Comparison of ENCODE assay signal across 8 cellular contexts in the genomic region with DNA sequence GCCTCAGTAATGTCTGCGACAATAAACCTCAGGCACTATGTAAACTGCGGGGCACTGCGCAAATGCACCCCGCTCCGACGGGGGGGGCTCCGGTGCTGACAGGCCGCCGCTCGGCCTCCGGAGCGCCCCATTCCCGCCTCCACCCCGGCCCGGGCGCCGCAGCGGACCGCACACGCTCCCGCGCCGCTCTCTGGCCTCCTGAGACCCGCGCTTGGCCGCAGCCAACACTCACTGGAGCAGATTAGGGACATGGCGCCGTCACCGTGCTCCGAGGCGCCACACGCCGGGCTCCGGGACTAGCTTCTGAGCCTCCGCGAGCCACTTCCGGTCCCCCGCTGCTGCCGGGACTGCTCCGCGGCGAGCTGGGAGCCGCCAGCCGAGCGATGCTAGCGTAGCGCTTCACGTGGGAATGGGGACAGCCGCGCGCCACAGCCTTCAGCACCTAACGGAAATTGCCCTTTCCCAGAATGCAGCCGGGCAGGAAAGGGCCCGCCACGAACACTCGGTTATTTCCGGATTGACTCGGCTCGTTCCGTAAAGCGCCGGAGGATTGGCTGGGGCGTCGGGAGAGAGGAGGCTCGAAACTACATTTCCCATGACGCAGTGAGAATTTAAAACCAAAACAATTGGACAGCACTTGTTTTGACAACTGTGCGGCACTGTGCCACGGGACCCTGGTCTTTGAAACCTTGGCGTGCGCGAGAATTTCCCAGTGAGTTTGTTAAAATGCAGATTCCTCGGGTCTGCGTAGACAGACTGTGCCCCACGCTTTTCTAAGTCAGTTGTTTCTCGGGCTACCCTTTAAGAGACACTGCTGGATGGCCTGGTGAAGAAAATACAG. TPM values are rescaled to one million over a fixed set of nuclear protein-coding genes. Genes with fewer than 3 reads are reported as not detected.
A peak's percentile ranks its signal among the peaks of the same experiment; 100 is the strongest.
DNase-seq lines count a peak whose midpoint lies in the region; ATAC-seq and TF ChIP-seq lines count a peak whose summit lies in the region.

A gene (minus strand): TSS at position 454 of the 841 bp plus-strand sequence. CDS start 203 bp downstream, at position 251.

- H3K4me3 ChIP-seq in NT2/D1 (ENCODE audit: insufficient read length, low read depth): peak within 1 kb of the TSS; percentile 92
- H3K4me3 ChIP-seq in endodermal cell (ENCODE audit: low read length): peak within 1 kb of the TSS; percentile 90
- H3K4me3 ChIP-seq in mesodermal cell (ENCODE audit: extremely low read depth, insufficient read depth, low read length, poor library complexity, severe bottlenecking): peak within 1 kb of the TSS; percentile 99

- peak within 1 kb of the TSS; percentile 82 for H3K27ac ChIP-seq in endodermal cell (ENCODE audit: low read depth, low read length)
- peak within 1 kb of the TSS; percentile 93 for H3K27ac ChIP-seq in mesodermal cell (ENCODE audit: low read depth, low read length, severe bottlenecking)

- peak; percentile 77 for ATAC-seq in GM21381 (IDR thresholded peaks at IDR 0.05; ENCODE audit: unreplicated experiment)
- ATAC-seq in activated CD8-positive, alpha-beta memory T cell treated with anti-CD3 and anti-CD28 coated beads, Interleukin-2, amount 10 ng/mL, durations not matched to agents 7 days and 5 days: peak; percentile 96

- H3K36me3 ChIP-seq in NT2/D1 (ENCODE audit: insufficient read depth, insufficient read length, low read length): peaks cover 42% of the 10 kb centered on the region
- H3K36me3 ChIP-seq in endodermal cell (ENCODE audit: control insufficient read depth, insufficient read depth, low read length): peaks cover 29% of the 10 kb centered on the region
- peaks cover 28% of the 10 kb centered on the region for H3K36me3 ChIP-seq in mesodermal cell (ENCODE audit: control insufficient read depth, insufficient read depth, low read length)

- H3K4me3 Mint-ChIP-seq in activated CD8-positive, alpha-beta memory T cell treated with anti-CD3 and anti-CD28 coated beads, Interleukin-2, amount 10 ng/mL, durations not matched to agents 7 days and 5 days: peak within 1 kb of the TSS; percentile 78
- peak within 1 kb of the TSS; percentile 77 for H3K4me3 Mint-ChIP-seq in endodermal cell

- WGBS in endodermal cell (ENCODE audit: insufficient coverage in 1 of 2, insufficient read length in 1 of 2), 2 experiments: 0% methylated on average over 47 to 75 of the region's 75 CpGs
- WGBS in mesodermal cell (ENCODE audit: insufficient coverage in 2 of 2), 2 experiments: 0 to 1% methylated on average over 75 of the region's 75 CpGs

- H3K27ac Mint-ChIP-seq in activated CD8-positive, alpha-beta memory T cell treated with anti-CD3 and anti-CD28 coated beads, Interleukin-2, amount 10 ng/mL, durations not matched to agents 7 days and 5 days: peak within 1 kb of the TSS; percentile 92
- H3K27ac Mint-ChIP-seq in endodermal cell: peak within 1 kb of the TSS; percentile 96

- H3K27me3 Mint-ChIP-seq in activated CD8-positive, alpha-beta memory T cell treated with anti-CD3 and anti-CD28 coated beads, Interleukin-2, amount 10 ng/mL, durations not matched to agents 7 days and 5 days: peaks cover 14% of the 10 kb centered on the region
- H3K27me3 Mint-ChIP-seq in endodermal cell (ENCODE audit: insufficient read depth): peaks cover 36% of the 10 kb centered on the region

- H3K4me1 Mint-ChIP-seq in activated CD8-positive, alpha-beta memory T cell treated with anti-CD3 and anti-CD28 coated beads, Interleukin-2, amount 10 ng/mL, durations not matched to agents 7 days and 5 days: peaks cover 35% of the 10 kb centered on the region
- peaks cover 18% of the 10 kb centered on the region for H3K4me1 Mint-ChIP-seq in endodermal cell

- H3K27me3 ChIP-seq in NT2/D1 (ENCODE audit: insufficient read depth, insufficient read length) (peaks cover 40% of the 10 kb centered on the region), endodermal cell (ENCODE audit: control insufficient read depth, insufficient read depth, low read length, poor library complexity, severe bottlenecking) (peaks cover 24% of the 10 kb centered on the region)

- H3K9ac ChIP-seq in NT2/D1 (ENCODE audit: insufficient read length, low read depth) (peak within 1 kb of the TSS; percentile 97), endodermal cell (ENCODE audit: extremely low read depth, low read length, poor library complexity, severe bottlenecking) (peak within 1 kb of the TSS; percentile 93)

- no peaks in the 10 kb centered on the region for H3K9me3 Mint-ChIP-seq in activated CD8-positive, alpha-beta memory T cell treated with anti-CD3 and anti-CD28 coated beads, Interleukin-2, amount 10 ng/mL, durations not matched to agents 7 days and 5 days (ENCODE audit: low read depth)
- no peaks in the 10 kb centered on the region for H3K9me3 Mint-ChIP-seq in endodermal cell

- H3K4me1 ChIP-seq in NT2/D1 (ENCODE audit: insufficient read depth, insufficient read length) (no peaks in the 10 kb centered on the region), endodermal cell (ENCODE audit: control insufficient read depth, insufficient read depth, low read length) (peaks cover 6% of the 10 kb centered on the region), mesodermal cell (ENCODE audit: control insufficient read depth, insufficient read depth, low read length, poor library complexity, severe bottlenecking) (peaks cover 6% of the 10 kb centered on the region)

- CTCF ChIA-PET in activated CD8-positive, alpha-beta memory T cell treated with anti-CD3 and anti-CD28 coated beads, Interleukin-2, amount 10 ng/mL, durations not matched to agents 7 days and 5 days (lab: Charles Lee): interaction anchor here (0.6 to 13.0 kb wide), 10 partner anchors 7 to 155 kb away, joined by 3 to 230 read pairs (median 5); a partner anchor contains a TSS

- H3K36me3 Mint-ChIP-seq in activated CD8-positive, alpha-beta memory T cell treated with anti-CD3 and anti-CD28 coated beads, Interleukin-2, amount 10 ng/mL, durations not matched to agents 7 days and 5 days: peaks cover 15% of the 10 kb centered on the region
- H3K36me3 Mint-ChIP-seq in endodermal cell (ENCODE audit: low read depth): peaks cover 15% of the 10 kb centered on the region

- no peaks in the 10 kb centered on the region for H3K9me3 ChIP-seq in NT2/D1 (ENCODE audit: insufficient read depth, low read length)
- no peaks in the 10 kb centered on the region for H3K9me3 ChIP-seq in endodermal cell (ENCODE audit: control insufficient read depth, low read length)
- H3K9me3 ChIP-seq in mesodermal cell (ENCODE audit: control insufficient read depth, low read length): no peaks in the 10 kb centered on the region

- TF ChIP-seq CTCF in endodermal cell (conservative IDR thresholded peaks at IDR 0.05): no peak

- DNase-seq in COLO829 (ENCODE audit: low spot score) (peak; percentile 99), HUDEP-2 (lab: John Stamatoyannopoulos, UW; ENCODE audit: unreplicated experiment in 76 of 76) (peak in 75 of 76 experiments; percentile 27 to 99 (median 93)), NT2/D1 (ENCODE audit: low read depth, low spot score) (peak; percentile 96), endodermal cell (peak; percentile 100)
- DNase-seq in activated CD8-positive, alpha-beta memory T cell treated with anti-CD3 and anti-CD28 coated beads, Interleukin-2, amount 10 ng/mL, durations not matched to agents 7 days and 5 days: peak; percentile 99
- peak; percentile 93 to 95 for DNase-seq in stimulated activated CD8-positive, alpha-beta memory T cell treated with anti-CD3 and anti-CD28 coated beads, Interleukin-15, amount 100 ng/mL, for 4 hours (ENCODE audit: low read depth in 2 of 2)

RNA-seq across cellular contexts. Expression of the gene that starts here (rescaled TPM):
- 100 to 1,000 TPM; 125 to 144 TPM for total RNA-seq in activated CD8-positive, alpha-beta memory T cell treated with anti-CD3 and anti-CD28 coated beads, Interleukin-2, amount 10 ng/mL, durations not matched to agents 7 days and 5 days
- 100 to 1,000 TPM; 106 to 109 TPM for total RNA-seq in endodermal cell
- polyA plus RNA-seq in endodermal cell (2013, experiment 1 of 2): 106 TPM
- 102 TPM for polyA plus RNA-seq in endodermal cell (2013, experiment 2 of 2)
- polyA plus RNA-seq in mesodermal cell (2013, experiment 1 of 2): 81.7 TPM
- polyA plus RNA-seq in mesodermal cell (2013, experiment 2 of 2): 73.7 TPM

Comparison
In these comparisons a context has a peak if more than half of its experiments do, and no peak if none do; other contexts are left out.
1. Peak in every context shown above with its lines: DNase-seq, ATAC-seq, H3K4me3 ChIP-seq and H3K27ac ChIP-seq.